ENCODE assay signal across 8 cellular contexts in genomic region chr1:151284013-151284577, GRCh38. TPM values are rescaled to one million over a fixed set of nuclear protein-coding genes. Genes with fewer than 3 reads are reported as not detected.
DNase-seq lines count a peak whose midpoint lies in the region; ATAC-seq and TF ChIP-seq lines count a peak whose summit lies in the region.

No MANE protein-coding gene starts in this region.

- H3K27ac ChIP-seq in HEK293 (ENCODE audit: extremely low read depth, low read depth, low read length): peak overlapping the region; percentile 7; the same call in 1 of the 2 replicates
- H3K27ac ChIP-seq in body of pancreas: peak overlapping the region; percentile 94 to 99 (median 98)
- peak overlapping the region; percentile 87 for H3K27ac ChIP-seq in naive thymus-derived CD4-positive, alpha-beta T cell (ENCODE audit: low read depth, low read length)

- H3K9me3 ChIP-seq in HEK293 (ENCODE audit: control insufficient read depth, insufficient read depth, low read depth, low read length) (no peaks in the 10 kb centered on the region), body of pancreas (no peaks in the 10 kb centered on the region)
- H3K9me3 ChIP-seq in naive thymus-derived CD4-positive, alpha-beta T cell (ENCODE audit: control insufficient read depth in 2 of 3, low read length in 3 of 3): no peaks in the 10 kb centered on the region

- H3K9me3 Mint-ChIP-seq in naive thymus-derived CD4-positive, alpha-beta T cell: no peaks in the 10 kb centered on the region

- no peak for TF ChIP-seq CTCF in AG10803 (conservative IDR thresholded peaks at IDR 0.05; ENCODE audit: low read length)
- no peak for TF ChIP-seq CTCF in HEK293 (tag by site-specific recombination; IDR thresholded peaks at IDR 0.05)
- no peak for TF ChIP-seq CTCF in body of pancreas (IDR thresholded peaks at IDR 0.05)

- H3K27me3 ChIP-seq in body of pancreas: no peaks in the 10 kb centered on the region
- no peaks in the 10 kb centered on the region for H3K27me3 ChIP-seq in naive thymus-derived CD4-positive, alpha-beta T cell (ENCODE audit: control insufficient read depth in 2 of 2, insufficient read depth in 2 of 2, low read length in 2 of 2)

- H3K27me3 Mint-ChIP-seq in naive thymus-derived CD4-positive, alpha-beta T cell: no peaks in the 10 kb centered on the region

- no peaks in the 10 kb centered on the region for H3K4me1 ChIP-seq in HEK293 (ENCODE audit: control insufficient read depth, insufficient read depth, low read length)
- H3K4me1 ChIP-seq in body of pancreas: peaks cover 27% of the 10 kb centered on the region
- H3K4me1 ChIP-seq in naive thymus-derived CD4-positive, alpha-beta T cell (ENCODE audit: control insufficient read depth in 2 of 2, insufficient read depth in 2 of 2, low read length in 2 of 2): peaks cover 10 to 11% of the 10 kb centered on the region in 2 donors

- H3K27ac Mint-ChIP-seq in naive thymus-derived CD4-positive, alpha-beta T cell: peak overlapping the region; percentile 72 to 99 (median 91)

- H3K4me3 ChIP-seq in AG10803 (ENCODE audit: low read length) (peak overlapping the region; percentile 90), HEK293 (ENCODE audit: low read depth, low read length) (no peak overlapping the region), body of pancreas (no peak overlapping the region)
- no peak overlapping the region for H3K4me3 ChIP-seq in naive thymus-derived CD4-positive, alpha-beta T cell (ENCODE audit: low read length)

- peak in 2 of 3 donors; percentile 53 to 68 for TF ChIP-seq POLR2A in body of pancreas (IDR thresholded peaks at IDR 0.05)

- 28 to 31% methylated on average over 2 of the region's 2 CpGs for WGBS in body of pancreas, 2 donors

- H3K36me3 Mint-ChIP-seq in naive thymus-derived CD4-positive, alpha-beta T cell: peaks cover 0 to 16% (median 3%) of the 10 kb centered on the region in 5 donors

- DNase-seq in AG10803 (ENCODE audit: low read depth) (no peak), body of pancreas (peak; percentile 66 to 80 (median 80)), mucosa of gallbladder (ENCODE audit: low spot score) (no peak), posterior vena cava (ENCODE audit: low spot score) (no peak)
- no peak for DNase-seq in naive thymus-derived CD4-positive, alpha-beta T cell

- POLR2A ChIA-PET in HEK293 (lab: Yijun Ruan, JAX): interaction anchor here (1.8 to 2.8 kb wide), 2 partner anchors 11 to 43 kb away, joined by 9 to 14 read pairs; partner anchors contain the start of gene PI4KB
- POLR2A ChIA-PET in naive thymus-derived CD4-positive, alpha-beta T cell (lab: Charles Lee): interaction anchor here (1.1 to 1.4 kb wide), 2 partner anchors 119 to 127 kb away, joined by 3 read pairs; partner anchors contain the start of gene TNFAIP8L2

- H3K4me1 Mint-ChIP-seq in naive thymus-derived CD4-positive, alpha-beta T cell: peaks cover 25 to 49% (median 37%) of the 10 kb centered on the region in 7 donors

- no peak for ATAC-seq in body of pancreas
- no peak for ATAC-seq in naive thymus-derived CD4-positive, alpha-beta T cell
- no peak for ATAC-seq in HG03135 (IDR thresholded peaks at IDR 0.05; ENCODE audit: unreplicated experiment)
- no peak for ATAC-seq in GM19023 (IDR thresholded peaks at IDR 0.05; ENCODE audit: unreplicated experiment)

- peak overlapping the region; percentile 90 to 100 (median 96) for H3K4me3 Mint-ChIP-seq in naive thymus-derived CD4-positive, alpha-beta T cell

- H3K36me3 ChIP-seq in HEK293 (ENCODE audit: control insufficient read depth in 2 of 2, insufficient read depth in 1 of 2, low read length in 2 of 2) (peaks cover 0 to 50% of the 10 kb centered on the region in 2 experiments; a peak in 2 of 3 replicates), body of pancreas (replicated peaks in 1 of 2; ENCODE audit: insufficient read depth in 1 of 2, low read depth in 2 of 2) (peaks cover 8 to 24% of the 10 kb centered on the region in 2 donors)
- H3K36me3 ChIP-seq in naive thymus-derived CD4-positive, alpha-beta T cell (ENCODE audit: control insufficient read depth in 2 of 3, insufficient read depth in 3 of 3, low read length in 3 of 3): peaks cover 0 to 40% (median 8%) of the 10 kb centered on the region in 3 experiments

- intact Hi-C loops in body of pancreas (cut with DNase I): no loop called here
- intact Hi-C loops in naive thymus-derived CD4-positive, alpha-beta T cell (cut with micrococcal nuclease): loop anchor here (5.0 to 10.0 kb wide), 3 partner anchors 227 to 328 kb away; partner anchors contain the start of genes CDC42SE1 (in 1 of the 2), CGN (in 1 of the 2) and SNX27 (in 1 of the 2)
- intact Hi-C loops in posterior vena cava (cut with DNase I): no loop called here

- CTCF ChIA-PET in HEK293 (lab: Yijun Ruan, JAX): interaction anchor here (0.5 to 2.9 kb wide), 6 partner anchors 14 to 340 kb away, joined by 3 to 9 read pairs (median 4); no protein-coding TSS in a partner anchor
- CTCF ChIA-PET in naive thymus-derived CD4-positive, alpha-beta T cell (lab: Charles Lee): interaction anchor here (0.7 to 1.2 kb wide), 2 partner anchors 56 to 57 kb away, joined by 3 read pairs; no protein-coding TSS in a partner anchor

TF ChIP-seq in HEK293, 187 proteins besides CTCF, POLR2A, EP300 and RAD21 (continues in another document):
- TF ChIP-seq ZNF19 (tag by site-specific recombination; IDR thresholded peaks at IDR 0.05; ENCODE audit: low read depth) (no peak), ZNF366 (tag by site-specific recombination; conservative IDR thresholded peaks at IDR 0.05) (peak; percentile 54; the same call in 1 of the 2 replicates), MEIS1 (CRISPR knock-in tag; IDR thresholded peaks at IDR 0.05; ENCODE audit: borderline replicate concordance) (no peak), FEZF1 (tag by site-specific recombination; IDR thresholded peaks at IDR 0.05) (no peak), ZNF585B (tag by site-specific recombination; IDR thresholded peaks at IDR 0.05) (no peak), REST (tag by site-specific recombination; IDR thresholded peaks at IDR 0.05) (no peak), ZNF560 (tag by site-specific recombination; IDR thresholded peaks at IDR 0.05; ENCODE audit: borderline replicate concordance) (no peak), ZNF148 (tag by site-specific recombination; IDR thresholded peaks at IDR 0.05; ENCODE audit: borderline replicate concordance) (no peak), ZNF112 (tag by site-specific recombination; IDR thresholded peaks at IDR 0.05) (no peak), ZNF114 (tag by site-specific recombination; IDR thresholded peaks at IDR 0.05) (no peak), ZNF214 (tag by site-specific recombination; IDR thresholded peaks at IDR 0.05; ENCODE audit: borderline replicate concordance) (no peak)

RNA-seq across cellular contexts. Expression of gene ZNF687, which starts 2.0 kb away (rescaled TPM):
- total RNA-seq in body of pancreas: 10 to 100 TPM; 15.0 to 24.4 TPM
- total RNA-seq in naive thymus-derived CD4-positive, alpha-beta T cell: 10 to 100 TPM; 30.4 to 38.1 (median 32.3) TPM
- 1 to 10 TPM; 1.1 to 1.5 TPM for polyA plus RNA-seq in naive thymus-derived CD4-positive, alpha-beta T cell
- total RNA-seq in mucosa of gallbladder: 40.4 TPM
- total RNA-seq in posterior vena cava: 10 to 100 TPM; 16.7 to 17.1 TPM

RNA-seq across cellular contexts. Expression of gene PSMD4, which starts 29.6 kb away (rescaled TPM):
- total RNA-seq in body of pancreas: 10 to 100 TPM; 70.2 to 73.4 TPM
- 100 to 1,000 TPM in 3 of 5 experiments, 10 to 100 TPM in 2; 72.0 to 193 (median 126) TPM for total RNA-seq in naive thymus-derived CD4-positive, alpha-beta T cell
- polyA plus RNA-seq in naive thymus-derived CD4-positive, alpha-beta T cell: 100 to 1,000 TPM; 239 to 258 TPM
- total RNA-seq in mucosa of gallbladder: 125 TPM
- total RNA-seq in posterior vena cava: 100 to 1,000 TPM; 131 to 139 TPM

RNA-seq across cellular contexts. Expression of gene PI4KB, which starts 43.1 kb away (rescaled TPM):
- total RNA-seq in body of pancreas: 10 to 100 TPM; 39.6 to 40.2 TPM
- 10 to 100 TPM; 64.0 to 91.9 (median 76.3) TPM for total RNA-seq in naive thymus-derived CD4-positive, alpha-beta T cell
- polyA plus RNA-seq in naive thymus-derived CD4-positive, alpha-beta T cell: 10 to 100 TPM; 48.5 to 76.7 TPM
- total RNA-seq in mucosa of gallbladder: 71.4 TPM
- total RNA-seq in posterior vena cava: 10 to 100 TPM; 51.9 to 58.7 TPM

Comparison
In these comparisons a context has a peak if more than half of its experiments do, and no peak if none do; other contexts are left out.
1. DNase-seq: peak in body of pancreas (4 of 4); none in AG10803 (single experiment), naive thymus-derived CD4-positive, alpha-beta T cell (0 of 9), mucosa of gallbladder (single experiment) and posterior vena cava (single experiment).
2. H3K27ac ChIP-seq: peak in every context shown above with its lines; median percentile 98 in body of pancreas; 87 in naive thymus-derived CD4-positive, alpha-beta T cell; 7 in HEK293.
3. intact Hi-C loops: an anchor here in naive thymus-derived CD4-positive, alpha-beta T cell (5.0 to 10.0 kb wide); none called in body of pancreas and posterior vena cava.